Comparison of ENCODE assay signal across 12 cellular contexts in the genomic region with DNA sequence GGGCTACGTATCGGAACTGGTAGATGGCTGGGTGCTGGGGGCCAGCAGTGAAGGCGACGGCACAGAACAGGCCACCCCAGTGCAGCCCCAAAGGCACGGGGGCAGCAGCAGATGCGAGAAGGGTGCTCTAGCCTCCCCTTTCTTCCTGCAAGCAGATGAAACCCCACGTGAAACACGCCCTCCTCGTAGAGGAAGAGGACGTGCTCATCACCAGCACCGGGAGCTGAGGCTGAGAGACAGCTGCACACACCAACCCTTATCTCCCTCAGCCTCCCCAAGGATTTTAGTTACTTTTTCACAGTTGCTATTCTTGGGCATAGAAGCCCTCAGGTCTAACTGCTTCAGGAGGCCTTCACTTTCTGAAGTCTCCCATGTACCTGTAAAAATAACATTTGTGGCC. TPM values are rescaled to one million over a fixed set of nuclear protein-coding genes. Genes with fewer than 3 reads are reported as not detected.
DNase-seq lines count a peak whose midpoint lies in the region; ATAC-seq and TF ChIP-seq lines count a peak whose summit lies in the region.
"Had no signal": no experiment of that assay in that cellular context is flagged by ENCODE, and none has a peak within 500 bp of the region (broad histone marks: within the 10 kb centered on the region; RNA-seq: fewer than 3 reads in every experiment).

No MANE protein-coding gene starts in this region.

- H3K9me3 Mint-ChIP-seq in activated CD4-positive, alpha-beta T cell treated with anti-CD3 and anti-CD28 coated beads, Interleukin-2, amount 10 ng/mL, durations not matched to agents 7 days and 5 days: no peaks in the 10 kb centered on the region
- H3K9me3 Mint-ChIP-seq in activated CD4-positive, alpha-beta T cell treated with anti-CD3 and anti-CD28 coated beads, Interleukin-2, amount 10 ng/mL, durations not matched to agents 24 days and 14 days: no peaks in the 10 kb centered on the region

- H3K36me3 ChIP-seq in thyroid gland: no peaks in the 10 kb centered on the region

- H3K27ac Mint-ChIP-seq in activated CD4-positive, alpha-beta T cell treated with anti-CD3 and anti-CD28 coated beads, Interleukin-2, amount 10 ng/mL, durations not matched to agents 7 days and 5 days: peak overlapping the region; percentile 66
- H3K27ac Mint-ChIP-seq in activated CD4-positive, alpha-beta T cell treated with anti-CD3 and anti-CD28 coated beads, Interleukin-2, amount 10 ng/mL, durations not matched to agents 24 days and 14 days: no peak overlapping the region

- TF ChIP-seq CTCF in cardiac fibroblast (IDR thresholded peaks at IDR 0.05; ENCODE audit: low read depth, low read length): no peak
- TF ChIP-seq CTCF in thyroid gland (IDR thresholded peaks at IDR 0.05): no peak

- peaks cover 63 to 95% of the 10 kb centered on the region in 2 donors for H3K4me1 ChIP-seq in thyroid gland

- H3K27ac ChIP-seq in thyroid gland: peak overlapping the region in 2 of 3 donors; percentile 62 to 85

- H3K4me1 Mint-ChIP-seq in activated CD4-positive, alpha-beta T cell treated with anti-CD3 and anti-CD28 coated beads, Interleukin-2, amount 10 ng/mL, durations not matched to agents 7 days and 5 days: peaks cover 63% of the 10 kb centered on the region
- peaks cover 37% of the 10 kb centered on the region for H3K4me1 Mint-ChIP-seq in activated CD4-positive, alpha-beta T cell treated with anti-CD3 and anti-CD28 coated beads, Interleukin-2, amount 10 ng/mL, durations not matched to agents 24 days and 14 days

- intact Hi-C loops in activated CD4-positive, alpha-beta T cell treated with anti-CD3 and anti-CD28 coated beads, Interleukin-2, amount 10 ng/mL, durations not matched to agents 24 days and 14 days (cut with micrococcal nuclease): no loop called here
- intact Hi-C loops in thyroid gland (cut with DNase I): no loop called here

- peaks cover 3% of the 10 kb centered on the region for H3K36me3 Mint-ChIP-seq in activated CD4-positive, alpha-beta T cell treated with anti-CD3 and anti-CD28 coated beads, Interleukin-2, amount 10 ng/mL, durations not matched to agents 7 days and 5 days (ENCODE audit: low read depth)
- peaks cover 11% of the 10 kb centered on the region for H3K36me3 Mint-ChIP-seq in activated CD4-positive, alpha-beta T cell treated with anti-CD3 and anti-CD28 coated beads, Interleukin-2, amount 10 ng/mL, durations not matched to agents 24 days and 14 days (ENCODE audit: low read depth)

- H3K4me3 ChIP-seq in cardiac fibroblast (replicated peaks in 1 of 2; ENCODE audit: low read depth in 2 of 2, low read length in 2 of 2) (no peak overlapping the region), thyroid gland (replicated peaks in 1 of 3) (no peak overlapping the region)

- ATAC-seq in GM21717 (IDR thresholded peaks at IDR 0.05; ENCODE audit: unreplicated experiment): no peak
- ATAC-seq in HG02763 (IDR thresholded peaks at IDR 0.05; ENCODE audit: unreplicated experiment): no peak

- H3K4me3 Mint-ChIP-seq in activated CD4-positive, alpha-beta T cell treated with anti-CD3 and anti-CD28 coated beads, Interleukin-2, amount 10 ng/mL, durations not matched to agents 7 days and 5 days: no peak overlapping the region
- H3K4me3 Mint-ChIP-seq in activated CD4-positive, alpha-beta T cell treated with anti-CD3 and anti-CD28 coated beads, Interleukin-2, amount 10 ng/mL, durations not matched to agents 24 days and 14 days: no peak overlapping the region

- H3K27me3 Mint-ChIP-seq in activated CD4-positive, alpha-beta T cell treated with anti-CD3 and anti-CD28 coated beads, Interleukin-2, amount 10 ng/mL, durations not matched to agents 7 days and 5 days: no peaks in the 10 kb centered on the region
- H3K27me3 Mint-ChIP-seq in activated CD4-positive, alpha-beta T cell treated with anti-CD3 and anti-CD28 coated beads, Interleukin-2, amount 10 ng/mL, durations not matched to agents 24 days and 14 days: no peaks in the 10 kb centered on the region

- no peak for TF ChIP-seq POLR2A in thyroid gland (IDR thresholded peaks at IDR 0.05)

- no peak for DNase-seq in activated CD4-positive, alpha-beta T cell treated with anti-CD3 and anti-CD28 coated beads, Interleukin-2, amount 10 ng/mL, durations not matched to agents 7 days and 5 days
- DNase-seq in activated CD4-positive, alpha-beta T cell treated with anti-CD3 and anti-CD28 coated beads, Interleukin-2, amount 10 ng/mL, durations not matched to agents 24 days and 14 days: no peak
- DNase-seq in cardiac fibroblast (ENCODE audit: low read depth in 2 of 2): peak; percentile 44 to 47
- DNase-seq in myocyte (ENCODE audit: low read depth): peak; percentile 74
- DNase-seq in thyroid gland: no peak
- DNase-seq in stimulated activated CD4-positive, alpha-beta T cell treated with anti-CD3 and anti-CD28 coated beads, Interleukin-2, amount 100 ng/mL, for 48 hours: no peak
- DNase-seq: activated CD4-positive, alpha-beta T cell treated with anti-CD3 and anti-CD28 coated beads for 4 hours; activated naive CD4-positive, alpha-beta T cell treated with Interleukin-2 at 50 U/mL for 16 hours; dermis blood vessel endothelial cell; NCI-H526 had no signal

- H3K27me3 ChIP-seq in thyroid gland: no peaks in the 10 kb centered on the region

- no peaks in the 10 kb centered on the region for H3K9me3 ChIP-seq in thyroid gland

- 40 to 48% methylated on average over 9 to 11 of the region's 11 CpGs for WGBS in thyroid gland, 2 donors

- CTCF ChIA-PET in activated CD4-positive, alpha-beta T cell treated with anti-CD3 and anti-CD28 coated beads, Interleukin-2, amount 10 ng/mL, durations not matched to agents 7 days and 5 days (lab: Charles Lee): no interaction called here

- POLR2A ChIA-PET in activated CD4-positive, alpha-beta T cell treated with anti-CD3 and anti-CD28 coated beads, Interleukin-2, amount 10 ng/mL, durations not matched to agents 7 days and 5 days (lab: Charles Lee): no interaction called here

RNA-seq across cellular contexts. Expression of a gene that starts 11.9 kb away (rescaled TPM):
- 10 to 100 TPM; 34.3 to 35.4 TPM for total RNA-seq in activated CD4-positive, alpha-beta T cell treated with anti-CD3 and anti-CD28 coated beads, Interleukin-2, amount 10 ng/mL, durations not matched to agents 7 days and 5 days
- 36.4 and 37.0 TPM in 2 replicates for total RNA-seq in activated CD4-positive, alpha-beta T cell treated with anti-CD3 and anti-CD28 coated beads, Interleukin-2, amount 10 ng/mL, durations not matched to agents 24 days and 14 days
- total RNA-seq in myocyte: 22.5 and 23.3 TPM in 2 replicates
- 25.3 TPM for polyA plus RNA-seq in myocyte (2012)
- total RNA-seq in thyroid gland: 10 to 100 TPM in 3 of 4 donors, 1 to 10 TPM in 1; 7.8 to 21.3 (median 14.2) TPM

RNA-seq across cellular contexts. Expression of a gene that starts 31.9 kb away (rescaled TPM):
- total RNA-seq in activated CD4-positive, alpha-beta T cell treated with anti-CD3 and anti-CD28 coated beads, Interleukin-2, amount 10 ng/mL, durations not matched to agents 7 days and 5 days: 10 to 100 TPM; 26.5 to 34.6 TPM
- total RNA-seq in activated CD4-positive, alpha-beta T cell treated with anti-CD3 and anti-CD28 coated beads, Interleukin-2, amount 10 ng/mL, durations not matched to agents 24 days and 14 days: 35.5 and 35.7 TPM in 2 replicates
- 34.8 and 38.0 TPM in 2 replicates for total RNA-seq in myocyte
- polyA plus RNA-seq in myocyte (2012): 26.8 TPM
- 10 to 100 TPM; 35.1 to 53.0 (median 45.5) TPM for total RNA-seq in thyroid gland

Comparison
In these comparisons a context has a peak if more than half of its experiments do, and no peak if none do; other contexts are left out.
1. DNase-seq: peak in cardiac fibroblast (2 of 2) and myocyte (single experiment); none in activated CD4-positive, alpha-beta T cell treated with anti-CD3 and anti-CD28 coated beads, Interleukin-2, amount 10 ng/mL, durations not matched to agents 7 days and 5 days (single experiment), activated CD4-positive, alpha-beta T cell treated with anti-CD3 and anti-CD28 coated beads, Interleukin-2, amount 10 ng/mL, durations not matched to agents 24 days and 14 days (single experiment), thyroid gland (0 of 2) and stimulated activated CD4-positive, alpha-beta T cell treated with anti-CD3 and anti-CD28 coated beads, Interleukin-2, amount 100 ng/mL, for 48 hours (0 of 2).